Comparison of ENCODE assay signal across 8 cellular contexts in the genomic region with DNA sequence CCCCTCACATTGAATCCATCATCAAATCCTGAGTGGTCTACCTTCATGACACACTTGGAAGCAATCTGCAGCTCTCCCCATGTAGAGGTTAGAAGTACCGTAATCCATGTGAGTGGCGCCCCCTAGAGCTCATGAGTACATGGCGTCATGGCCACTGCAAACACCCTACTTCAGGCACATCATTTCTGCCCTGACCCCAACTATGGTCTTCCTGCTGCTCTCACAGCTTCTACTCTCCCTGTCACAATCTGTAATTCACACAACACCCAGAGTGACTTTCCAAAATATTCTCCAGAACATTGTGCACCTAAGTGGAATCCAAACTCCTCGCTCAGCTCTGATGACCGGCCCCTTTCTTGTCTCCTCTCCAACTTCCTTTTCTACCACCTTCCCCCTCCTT.
DNase-seq lines count a peak whose midpoint lies in the region; ATAC-seq and TF ChIP-seq lines count a peak whose summit lies in the region.

No MANE protein-coding gene starts in this region.

- H3K27me3 Mint-ChIP-seq in CD8-positive, alpha-beta memory T cell, result no peaks in the 10 kb centered on the region

- no peaks in the 10 kb centered on the region for H3K9me3 Mint-ChIP-seq in CD8-positive, alpha-beta memory T cell

- H3K4me3 Mint-ChIP-seq in CD8-positive, alpha-beta memory T cell, result peak overlapping the region in 4 of 7 donors; percentile 9 to 34 (median 20)

- POLR2A ChIA-PET in CD8-positive, alpha-beta memory T cell (lab: Charles Lee), result interaction anchor here (1.2 kb wide), 1 partner anchor 48 kb away, joined by 3 read pairs; no protein-coding TSS in a partner anchor

- H3K9me3 ChIP-seq in CD8-positive, alpha-beta memory T cell (ENCODE audit: low read length), result no peaks in the 10 kb centered on the region
- H3K9me3 ChIP-seq in SK-N-MC (ENCODE audit: low read depth, low read length), result no peaks in the 10 kb centered on the region
- H3K9me3 ChIP-seq in sigmoid colon, result no peaks in the 10 kb centered on the region

- TF ChIP-seq CTCF in HL-60 (IDR thresholded peaks at IDR 0.05; ENCODE audit: insufficient read depth, low read length) (peak; percentile 71), sigmoid colon (IDR thresholded peaks at IDR 0.05) (peak in 2 of 4 experiments; percentile 21 to 41)

- intact Hi-C loops in left cardiac atrium (cut with DNase I) (loop anchor here in 1 of 2 donors (5.0 kb wide), 1 partner anchor 56 kb away; no protein-coding TSS in a partner anchor), sigmoid colon (cut with DNase I) (loop anchor here (5.0 to 10.0 kb wide), 2 partner anchors 36 to 54 kb away; no protein-coding TSS in a partner anchor)

- H3K27me3 ChIP-seq in CD8-positive, alpha-beta memory T cell (ENCODE audit: insufficient read depth, low read length, poor library complexity, severe bottlenecking), result no peaks in the 10 kb centered on the region
- H3K27me3 ChIP-seq in HL-60 (ENCODE audit: insufficient read depth, poor library complexity, severe bottlenecking) (no peaks in the 10 kb centered on the region), sigmoid colon (no peaks in the 10 kb centered on the region)

- WGBS in sigmoid colon, 2 donors, result 42 to 55% methylated on average over 5 of the region's 5 CpGs

- no peak overlapping the region for H3K4me3 ChIP-seq in CD8-positive, alpha-beta memory T cell (ENCODE audit: low read length)
- no peak overlapping the region for H3K4me3 ChIP-seq in HL-60 (replicated peaks; ENCODE audit: insufficient read depth, low read length)
- H3K4me3 ChIP-seq in SK-N-MC, result no peak overlapping the region
- H3K4me3 ChIP-seq in sigmoid colon, result no peak overlapping the region

- peak; percentile 48 to 71 (median 57) for DNase-seq in CD8-positive, alpha-beta memory T cell
- DNase-seq in HL-60 (ENCODE audit: low read depth in 1 of 2, low spot score in 1 of 2) (peak; percentile 20 to 77), SK-N-MC (ENCODE audit: low read depth, low spot score) (peak; percentile 40), left cardiac atrium (peak; percentile 72), sigmoid colon (peak; percentile 78), cortex of kidney (lab: John Stamatoyannopoulos, UW) (no peak)
- peak; percentile 70 for DNase-seq in activated naive CD4-positive, alpha-beta T cell treated with anti-CD3 and anti-CD28 coated beads, Interleukin-2, amount 50 U/mL, for 16 hours

- peak; percentile 87 for ATAC-seq in GM19351 (IDR thresholded peaks at IDR 0.05; ENCODE audit: unreplicated experiment)
- peak in 1 of 2 donors; percentile 64 for ATAC-seq in left cardiac atrium

- no peak for TF ChIP-seq POLR2A in sigmoid colon (IDR thresholded peaks at IDR 0.05)

- TF ChIP-seq EP300 in sigmoid colon (IDR thresholded peaks at IDR 0.05), result no peak

- no peak overlapping the region for H3K27ac ChIP-seq in CD8-positive, alpha-beta memory T cell (ENCODE audit: low read depth, low read length)
- H3K27ac ChIP-seq in HL-60 (replicated peaks) (no peak overlapping the region), SK-N-MC (no peak overlapping the region), sigmoid colon (peak overlapping the region in 2 of 4 donors; percentile 2 to 76)

- peaks cover 0 to 54% (median 3%) of the 10 kb centered on the region in 3 donors for H3K36me3 Mint-ChIP-seq in CD8-positive, alpha-beta memory T cell

- no peak overlapping the region for H3K9ac ChIP-seq in SK-N-MC (ENCODE audit: insufficient read length)

- H3K36me3 ChIP-seq in CD8-positive, alpha-beta memory T cell (ENCODE audit: insufficient read depth, low read length), result no peaks in the 10 kb centered on the region
- H3K36me3 ChIP-seq in SK-N-MC (ENCODE audit: insufficient read depth, low read length) (no peaks in the 10 kb centered on the region), sigmoid colon (no peaks in the 10 kb centered on the region)

- H3K4me1 Mint-ChIP-seq in CD8-positive, alpha-beta memory T cell, result peaks cover 68 to 86% (median 78%) of the 10 kb centered on the region in 3 donors

- H3K27ac Mint-ChIP-seq in CD8-positive, alpha-beta memory T cell, result peak overlapping the region; percentile 28 to 87 (median 72)

- peaks cover 68% of the 10 kb centered on the region for H3K4me1 ChIP-seq in CD8-positive, alpha-beta memory T cell (ENCODE audit: insufficient read depth, low read length)
- H3K4me1 ChIP-seq in sigmoid colon, result peaks cover 0 to 46% (median 39%) of the 10 kb centered on the region in 4 donors

- CTCF ChIA-PET in CD8-positive, alpha-beta memory T cell (lab: Charles Lee), result interaction anchor here (0.6 to 4.1 kb wide), 16 partner anchors 10 to 206 kb away, joined by 3 to 24 read pairs (median 3); no protein-coding TSS in a partner anchor
